In the genomic region with DNA sequence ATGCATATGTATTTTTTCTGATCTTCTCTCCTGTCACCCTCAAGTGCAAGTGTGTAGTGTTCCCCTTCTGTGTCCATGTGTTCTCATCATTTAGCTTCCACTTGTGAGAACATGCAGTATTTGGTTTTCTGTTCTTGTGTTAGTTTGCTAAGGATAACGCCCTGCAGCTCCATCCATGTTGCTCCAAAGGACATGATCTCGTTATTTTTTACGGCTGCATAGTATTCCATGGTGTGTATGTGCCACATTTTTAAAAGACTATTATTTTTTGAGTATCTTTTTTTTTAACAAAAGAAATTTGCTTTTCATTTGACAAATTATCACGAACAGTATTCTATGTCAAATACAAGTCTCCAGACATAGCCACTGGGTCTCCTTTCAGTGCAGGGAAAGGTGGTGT, we compare ENCODE assay signal across 29 cellular contexts.
"Had no signal": no experiment of that assay in that cellular context is flagged by ENCODE, and none has a peak within 500 bp of the region (broad histone marks: within the 10 kb centered on the region; RNA-seq: fewer than 3 reads in every experiment).

No MANE protein-coding gene starts in this region.

- ATAC-seq: stimulated activated effector memory CD8-positive, alpha-beta T cell treated with anti-CD3 and anti-CD28 coated beads, Interleukin-12 subunit alpha, Interleukin-12 subunit beta, amount 100 ng/mL, for 72 hours; stimulated activated memory B cell treated with anti-CD40 and anti-IgM and Interleukin-4, amounts not matched to agents 10 μg/mL and 1 μg/mL and 100 μg/mL, for 72 hours; stimulated activated naive B cell treated with anti-CD40 and anti-IgM and Interleukin-4, amounts not matched to agents 10 μg/mL and 1 μg/mL and 100 μg/mL, for 72 hours; stimulated activated naive CD8-positive, alpha-beta T cell treated with anti-CD3 and anti-CD28 coated beads, Interleukin-15, amount 100 ng/mL, for 72 hours; stimulated activated naive CD8-positive, alpha-beta T cell treated with anti-CD3 and anti-CD28 coated beads, Interleukin-15, Interleukin-2, amounts not matched to agents 100 U/mL and 50 U/mL, for 24 hours; upper lobe of right lung had no signal

- FAIRE-seq: urothelium cell line had no signal

- DNase-seq: stimulated activated CD4-positive, alpha-beta T cell treated with anti-CD3 and anti-CD28 coated beads, Interleukin-2, amount 100 ng/mL, for 48 hours; stimulated activated CD4-positive, alpha-beta T cell treated with anti-CD3 and anti-CD28 coated beads, Interleukin-4, amount 100 ng/mL, for 1 hour; stimulated activated CD4-positive, alpha-beta T cell treated with anti-CD3 and anti-CD28 coated beads, Interleukin-4, amount 100 ng/mL, for 24 hours; stimulated activated CD4-positive, alpha-beta T cell treated with anti-CD3 and anti-CD28 coated beads, Interleukin-4, amount 100 ng/mL, for 4 hours; stimulated activated CD8-positive, alpha-beta memory T cell treated with anti-CD3 and anti-CD28 coated beads, Interleukin-4, amount 100 ng/mL, for 48 hours; stimulated activated naive B cell treated with anti-CD40 and anti-IgM and Interleukin-4, amounts not matched to agents 10 μg/mL and 1 μg/mL and 100 μg/mL, for 72 hours; stimulated activated naive CD4-positive, alpha-beta T cell; stimulated activated naive CD4-positive, alpha-beta T cell treated with Interleukin-2 at 50 U/mL for 16 hours; stimulated activated naive CD8-positive, alpha-beta T cell treated with anti-CD3 and anti-CD28 coated beads, Interleukin-15, amount 100 ng/mL, for 72 hours; stimulated activated naive CD8-positive, alpha-beta T cell treated with anti-CD3 and anti-CD28 coated beads, Interleukin-15, Interleukin-2, amounts not matched to agents 100 U/mL and 50 U/mL, for 24 hours; stomach; substantia nigra; testis; thyroid gland; tibial artery; transverse colon; trophoblast cell; upper lobe of left lung; upper lobe of right lung; uterus had no signal

- H3K4me1 ChIP-seq: stomach, suprapubic skin, testis, thyroid gland, tibial artery, transverse colon, upper lobe of left lung, upper lobe of right lung, uterus, vagina had no signal

- H3K9me3 ChIP-seq: stomach, suprapubic skin, testis, thoracic aorta, thyroid gland, tibial artery, tibial nerve, transverse colon, upper lobe of left lung, upper lobe of right lung, uterus, vagina had no signal

- H3K27ac ChIP-seq: stomach, suprapubic skin, testis, thoracic aorta, thyroid gland, tibial artery, tibial nerve, transverse colon, upper lobe of left lung, upper lobe of right lung, uterus, vagina had no signal

- H3K9me3 Mint-ChIP-seq: stimulated activated effector memory CD8-positive, alpha-beta T cell treated with anti-CD3 and anti-CD28 coated beads, Interleukin-12 subunit alpha, Interleukin-12 subunit beta, amount 100 ng/mL, for 72 hours; stimulated activated memory B cell treated with anti-CD40 and anti-IgM and Interleukin-4, amounts not matched to agents 10 μg/mL and 1 μg/mL and 100 μg/mL, for 72 hours; stimulated activated naive B cell treated with anti-CD40 and anti-IgM and Interleukin-4, amounts not matched to agents 10 μg/mL and 1 μg/mL and 100 μg/mL, for 72 hours; stimulated activated naive CD8-positive, alpha-beta T cell treated with anti-CD3 and anti-CD28 coated beads, Interleukin-15, amount 100 ng/mL, for 72 hours; stimulated activated naive CD8-positive, alpha-beta T cell treated with anti-CD3 and anti-CD28 coated beads, Interleukin-15, Interleukin-2, amounts not matched to agents 100 ng/mL and 50 ng/mL, for 24 hours; type B pancreatic cell had no signal

- H3K27me3 ChIP-seq: stomach, suprapubic skin, testis, thyroid gland, tibial artery, tibial nerve, transverse colon, upper lobe of left lung, upper lobe of right lung, uterus, vagina had no signal

- H3K27me3 Mint-ChIP-seq: stimulated activated memory B cell treated with anti-CD40 and anti-IgM and Interleukin-4, amounts not matched to agents 10 μg/mL and 1 μg/mL and 100 μg/mL, for 72 hours; stimulated activated naive B cell treated with anti-CD40 and anti-IgM and Interleukin-4, amounts not matched to agents 10 μg/mL and 1 μg/mL and 100 μg/mL, for 72 hours; stimulated activated naive CD8-positive, alpha-beta T cell treated with anti-CD3 and anti-CD28 coated beads, Interleukin-15, amount 100 ng/mL, for 72 hours; stimulated activated naive CD8-positive, alpha-beta T cell treated with anti-CD3 and anti-CD28 coated beads, Interleukin-15, Interleukin-2, amounts not matched to agents 100 ng/mL and 50 ng/mL, for 24 hours; type B pancreatic cell had no signal

- H3K36me3 ChIP-seq: uterus had no signal

- H3K4me3 ChIP-seq: stomach, suprapubic skin, testis, thoracic aorta, thyroid gland, tibial artery, tibial nerve, transverse colon, upper lobe of left lung, upper lobe of right lung, uterus, vagina had no signal

- H3K27ac Mint-ChIP-seq: stimulated activated effector memory CD8-positive, alpha-beta T cell treated with anti-CD3 and anti-CD28 coated beads, Interleukin-12 subunit alpha, Interleukin-12 subunit beta, amount 100 ng/mL, for 72 hours; stimulated activated memory B cell treated with anti-CD40 and anti-IgM and Interleukin-4, amounts not matched to agents 10 μg/mL and 1 μg/mL and 100 μg/mL, for 72 hours; stimulated activated naive B cell treated with anti-CD40 and anti-IgM and Interleukin-4, amounts not matched to agents 10 μg/mL and 1 μg/mL and 100 μg/mL, for 72 hours; stimulated activated naive CD8-positive, alpha-beta T cell treated with anti-CD3 and anti-CD28 coated beads, Interleukin-15, Interleukin-2, amounts not matched to agents 100 ng/mL and 50 ng/mL, for 24 hours; type B pancreatic cell had no signal

- H3K4me3 Mint-ChIP-seq: stimulated activated effector memory CD8-positive, alpha-beta T cell treated with anti-CD3 and anti-CD28 coated beads, Interleukin-12 subunit alpha, Interleukin-12 subunit beta, amount 100 ng/mL, for 72 hours; stimulated activated memory B cell treated with anti-CD40 and anti-IgM and Interleukin-4, amounts not matched to agents 10 μg/mL and 1 μg/mL and 100 μg/mL, for 72 hours; stimulated activated naive B cell treated with anti-CD40 and anti-IgM and Interleukin-4, amounts not matched to agents 10 μg/mL and 1 μg/mL and 100 μg/mL, for 72 hours; stimulated activated naive CD8-positive, alpha-beta T cell treated with anti-CD3 and anti-CD28 coated beads, Interleukin-15, amount 100 ng/mL, for 72 hours; stimulated activated naive CD8-positive, alpha-beta T cell treated with anti-CD3 and anti-CD28 coated beads, Interleukin-15, Interleukin-2, amounts not matched to agents 100 ng/mL and 50 ng/mL, for 24 hours; type B pancreatic cell had no signal
